ENCODE assay signal across 8 cellular contexts in genomic region chr17:38341035-38341721, GRCh38. TPM values are rescaled to one million over a fixed set of nuclear protein-coding genes. Genes with fewer than 3 reads are reported as not detected.
DNase-seq lines count a peak whose midpoint lies in the region; ATAC-seq and TF ChIP-seq lines count a peak whose summit lies in the region.

No MANE protein-coding gene starts in this region.

- H3K36me3 ChIP-seq in CD8-positive, alpha-beta T cell (ENCODE audit: insufficient read depth, low read length) = no peaks in the 10 kb centered on the region

- H3K36me3 Mint-ChIP-seq in CD8-positive, alpha-beta T cell = no peaks in the 10 kb centered on the region

- ATAC-seq in sciatic nerve (peak; percentile 54), GM21447 (IDR thresholded peaks at IDR 0.05; ENCODE audit: unreplicated experiment) (no peak)
- ATAC-seq in CD8-positive, alpha-beta T cell = no peak
- ATAC-seq in stimulated activated naive CD8-positive, alpha-beta T cell treated with anti-CD3 and anti-CD28 coated beads, Interleukin-15, amount 100 ng/mL, for 72 hours = no peak

- no peaks in the 10 kb centered on the region for H3K4me1 Mint-ChIP-seq in CD8-positive, alpha-beta T cell (ENCODE audit: low read depth)
- H3K4me1 Mint-ChIP-seq in stimulated activated naive CD8-positive, alpha-beta T cell treated with anti-CD3 and anti-CD28 coated beads, Interleukin-15, amount 100 ng/mL, for 72 hours = no peaks in the 10 kb centered on the region

- POLR2A ChIA-PET in CD8-positive, alpha-beta T cell (lab: Charles Lee) = no interaction called here

- no peaks in the 10 kb centered on the region for H3K4me1 ChIP-seq in CD8-positive, alpha-beta T cell (ENCODE audit: insufficient read depth, low read length)

- peaks cover 2% of the 10 kb centered on the region for H3K27me3 Mint-ChIP-seq in CD8-positive, alpha-beta T cell (ENCODE audit: low read depth)
- H3K27me3 Mint-ChIP-seq in stimulated activated naive CD8-positive, alpha-beta T cell treated with anti-CD3 and anti-CD28 coated beads, Interleukin-15, amount 100 ng/mL, for 72 hours = peaks cover 11% of the 10 kb centered on the region

- DNase-seq in HT1080 (ENCODE audit: low read depth) (peak; percentile 26), NCI-H774 (lab: John Stamatoyannopoulos, UW) (peak; percentile 94), foreskin melanocyte (peak; percentile 45), sciatic nerve (ENCODE audit: low spot score) (peak; percentile 77), GOT3 (lab: John Stamatoyannopoulos, UW) (no peak)
- DNase-seq in CD8-positive, alpha-beta T cell = no peak
- DNase-seq in stimulated activated naive CD8-positive, alpha-beta T cell treated with anti-CD3 and anti-CD28 coated beads, Interleukin-15, amount 100 ng/mL, for 72 hours = no peak

- H3K27ac ChIP-seq in CD8-positive, alpha-beta T cell (ENCODE audit: low read depth, low read length) = no peak overlapping the region

- CTCF ChIA-PET in CD8-positive, alpha-beta T cell (lab: Charles Lee) = interaction anchor here (1.8 kb wide), 1 partner anchor 18 kb away, joined by 8 read pairs; no protein-coding TSS in a partner anchor

- no peak overlapping the region for H3K4me3 ChIP-seq in CD8-positive, alpha-beta T cell (ENCODE audit: low read depth, low read length)

- intact Hi-C loops in sciatic nerve (cut with DNase I) = no loop called here
- intact Hi-C loops in CD8-positive, alpha-beta T cell (cut with DNase I, micrococcal nuclease) = no loop called here

- H3K9me3 Mint-ChIP-seq in CD8-positive, alpha-beta T cell = no peaks in the 10 kb centered on the region
- no peaks in the 10 kb centered on the region for H3K9me3 Mint-ChIP-seq in stimulated activated naive CD8-positive, alpha-beta T cell treated with anti-CD3 and anti-CD28 coated beads, Interleukin-15, amount 100 ng/mL, for 72 hours

- no peaks in the 10 kb centered on the region for H3K27me3 ChIP-seq in CD8-positive, alpha-beta T cell (ENCODE audit: insufficient read depth, low read length)

- no peak overlapping the region for H3K4me3 Mint-ChIP-seq in CD8-positive, alpha-beta T cell
- no peak overlapping the region for H3K4me3 Mint-ChIP-seq in stimulated activated naive CD8-positive, alpha-beta T cell treated with anti-CD3 and anti-CD28 coated beads, Interleukin-15, amount 100 ng/mL, for 72 hours

- H3K27ac Mint-ChIP-seq in CD8-positive, alpha-beta T cell = no peak overlapping the region
- H3K27ac Mint-ChIP-seq in stimulated activated naive CD8-positive, alpha-beta T cell treated with anti-CD3 and anti-CD28 coated beads, Interleukin-15, amount 100 ng/mL, for 72 hours = no peak overlapping the region

- TF ChIP-seq CTCF in CD8-positive, alpha-beta T cell (IDR thresholded peaks at IDR 0.05) = no peak

- H3K9me3 ChIP-seq in CD8-positive, alpha-beta T cell (ENCODE audit: low read length) = no peaks in the 10 kb centered on the region

RNA-seq across cellular contexts. Expression of gene GPR179, which starts 2.6 kb away (rescaled TPM):
- not detected in 2 replicates for total RNA-seq in HT1080 (2014; rRNA removed; shearing (Covaris generic))
- not detected in 2 replicates for polyA plus RNA-seq in HT1080 (2015; cell fraction: cytosol; rRNA removed)
- polyA plus RNA-seq in HT1080 (2015; cell fraction: nucleus; rRNA removed) = not detected in 2 replicates
- total RNA-seq in sciatic nerve = 0.22 TPM
- under 1 TPM in 1 of 2 experiments, not detected in 1; 0.56 TPM for total RNA-seq in CD8-positive, alpha-beta T cell

RNA-seq across cellular contexts. Expression of gene SOCS7, which starts 10.5 kb away (rescaled TPM):
- 9.0 and 11.9 TPM in 2 replicates for total RNA-seq in HT1080 (2014; rRNA removed; shearing (Covaris generic))
- 8.0 and 11.8 TPM in 2 replicates for polyA plus RNA-seq in HT1080 (2015; cell fraction: cytosol; rRNA removed)
- 16.4 and 18.4 TPM in 2 replicates for polyA plus RNA-seq in HT1080 (2015; cell fraction: nucleus; rRNA removed)
- total RNA-seq in sciatic nerve = 24.6 TPM
- total RNA-seq in CD8-positive, alpha-beta T cell = 10 to 100 TPM; 10.6 to 11.4 TPM

RNA-seq across cellular contexts. Expression of gene MRPL45, which starts 44.2 kb away (rescaled TPM):
- 79.7 and 85.6 TPM in 2 replicates for total RNA-seq in HT1080 (2014; rRNA removed; shearing (Covaris generic))
- 75.4 and 81.7 TPM in 2 replicates for polyA plus RNA-seq in HT1080 (2015; cell fraction: cytosol; rRNA removed)
- polyA plus RNA-seq in HT1080 (2015; cell fraction: nucleus; rRNA removed) = 52.1 and 59.1 TPM in 2 replicates
- 21.8 TPM for total RNA-seq in sciatic nerve
- total RNA-seq in CD8-positive, alpha-beta T cell = 10 to 100 TPM; 15.4 TPM

Comparison
In these comparisons a context has a peak if more than half of its experiments do, and no peak if none do; other contexts are left out.
1. DNase-seq: peak in HT1080 (single experiment), NCI-H774 (single experiment), foreskin melanocyte (single experiment) and sciatic nerve (single experiment); none in GOT3 (single experiment), CD8-positive, alpha-beta T cell (0 of 7) and stimulated activated naive CD8-positive, alpha-beta T cell treated with anti-CD3 and anti-CD28 coated beads, Interleukin-15, amount 100 ng/mL, for 72 hours (0 of 2).